In genomic region chr11:33941637-33942160, GRCh38 we compare ENCODE assay signal across 10 cellular contexts. TPM values are rescaled to one million over a fixed set of nuclear protein-coding genes. Genes with fewer than 3 reads are reported as not detected.
DNase-seq lines count a peak whose midpoint lies in the region; ATAC-seq and TF ChIP-seq lines count a peak whose summit lies in the region.
"Had no signal": no experiment of that assay in that cellular context is flagged by ENCODE, and none has a peak within 500 bp of the region (broad histone marks: within the 10 kb centered on the region; RNA-seq: fewer than 3 reads in every experiment).

No MANE protein-coding gene starts in this region.

- no peak overlapping the region for H2AFZ ChIP-seq in hepatocyte

- H3K27me3 Mint-ChIP-seq in osteocyte (ENCODE audit: unreplicated experiment), result no peaks in the 10 kb centered on the region

- H3K9me3 Mint-ChIP-seq in osteocyte (ENCODE audit: unreplicated experiment), result no peaks in the 10 kb centered on the region
- H3K9me3 Mint-ChIP-seq: activated CD8-positive, alpha-beta T cell treated with anti-CD3 and anti-CD28 coated beads for 36 hours had no signal

- peak overlapping the region; percentile 56 for H3K27ac Mint-ChIP-seq in osteocyte (ENCODE audit: unreplicated experiment)
- H3K27ac Mint-ChIP-seq: activated CD8-positive, alpha-beta T cell treated with anti-CD3 and anti-CD28 coated beads for 36 hours had no signal

- H3K9me2 ChIP-seq in hepatocyte (replicated peaks; ENCODE audit: insufficient read depth), result no peaks in the 10 kb centered on the region

- H3K9me3 ChIP-seq in hepatocyte (ENCODE audit: low read depth), result no peaks in the 10 kb centered on the region

- DNase-seq in GM13976 (ENCODE audit: low spot score) (peak; percentile 44), NOMO-1 treated with dmso at 0.1 percent for 144 hours (lab: John Stamatoyannopoulos, UW; ENCODE audit: unreplicated experiment) (peak; percentile 39), osteocyte (ENCODE audit: extremely low spot score, unreplicated experiment) (no peak), iPS-NIHi11 (ENCODE audit: low spot score) (no peak), ureter (ENCODE audit: low spot score) (no peak), NCI-H345 treated with DMSO at 0.1 percent for 48 hours (lab: John Stamatoyannopoulos, UW; ENCODE audit: unreplicated experiment) (no peak), hepatocyte (ENCODE audit: low spot score) (no peak)
- DNase-seq: activated CD8-positive, alpha-beta T cell treated with anti-CD3 and anti-CD28 coated beads for 36 hours; NCI-H510A treated with DMSO at 0.1 percent for 48 hours had no signal

- WGBS in hepatocyte (ENCODE audit: low lambda C conversion rate, missing lambda C conversion rate), result 49% methylated on average over 7 of the region's 7 CpGs

- H3K79me2 ChIP-seq in hepatocyte, result no peaks in the 10 kb centered on the region

- TF ChIP-seq CTCF in GM13976 (IDR thresholded peaks at IDR 0.05; ENCODE audit: borderline replicate concordance, control extremely low read depth, extremely low read depth, insufficient read depth, missing control alignments), result no peak
- TF ChIP-seq CTCF in osteocyte (IDR thresholded peaks at IDR 0.05), result no peak
- no peak for TF ChIP-seq CTCF in hepatocyte (IDR thresholded peaks at IDR 0.05; ENCODE audit: poor library complexity)

- in situ Hi-C loops in GM13976 (cut with MboI; ENCODE audit: low sequenced_read_pairs, unreplicated experiment), result no loop called here

- H3K27me3 ChIP-seq in hepatocyte, result no peaks in the 10 kb centered on the region

- peaks cover 24% of the 10 kb centered on the region for H3K4me1 Mint-ChIP-seq in osteocyte (ENCODE audit: unreplicated experiment)

- H3K4me3 ChIP-seq in hepatocyte, result no peak overlapping the region

- no peak overlapping the region for H3K4me2 ChIP-seq in hepatocyte

- H3K4me3 Mint-ChIP-seq in osteocyte (ENCODE audit: unreplicated experiment), result no peak overlapping the region
- H3K4me3 Mint-ChIP-seq: activated CD8-positive, alpha-beta T cell treated with anti-CD3 and anti-CD28 coated beads for 36 hours had no signal

- H3K4me1 ChIP-seq in hepatocyte (ENCODE audit: insufficient read depth), result peaks cover 5% of the 10 kb centered on the region

- H3K36me3 ChIP-seq in hepatocyte (replicated peaks; ENCODE audit: insufficient read depth, low read depth), result no peaks in the 10 kb centered on the region

- no peak overlapping the region for H3K27ac ChIP-seq in hepatocyte

- H3K36me3 Mint-ChIP-seq in osteocyte (ENCODE audit: unreplicated experiment), result no peaks in the 10 kb centered on the region

- ATAC-seq in esophagus mucosa, result peak; percentile 37
- ATAC-seq: activated CD8-positive, alpha-beta T cell treated with anti-CD3 and anti-CD28 coated beads for 36 hours had no signal

- no peaks in the 10 kb centered on the region for H4K20me1 ChIP-seq in hepatocyte (ENCODE audit: insufficient read depth, poor library complexity, severe bottlenecking)

RNA-seq across cellular contexts. Expression of gene LMO2, which starts 49.8 kb away (rescaled TPM):
- 11.7 TPM for total RNA-seq in esophagus mucosa
- 0.55 and 0.70 TPM in 2 replicates for total RNA-seq in osteocyte
- 14.0 TPM for total RNA-seq in ureter
- total RNA-seq in hepatocyte, result 2.5 and 4.9 TPM in 2 replicates
- polyA plus RNA-seq in hepatocyte, result 4.9 and 5.5 TPM in 2 replicates
- total RNA-seq: activated CD8-positive, alpha-beta T cell treated with anti-CD3 and anti-CD28 coated beads for 36 hours had no signal

Comparison
In these comparisons a context has a peak if more than half of its experiments do, and no peak if none do; other contexts are left out.
1. DNase-seq: peak in GM13976 (single experiment) and NOMO-1 treated with dmso at 0.1 percent for 144 hours (single experiment); none in osteocyte (single experiment), iPS-NIHi11 (single experiment), ureter (single experiment), NCI-H345 treated with DMSO at 0.1 percent for 48 hours (single experiment) and hepatocyte (single experiment).